In the genomic region with DNA sequence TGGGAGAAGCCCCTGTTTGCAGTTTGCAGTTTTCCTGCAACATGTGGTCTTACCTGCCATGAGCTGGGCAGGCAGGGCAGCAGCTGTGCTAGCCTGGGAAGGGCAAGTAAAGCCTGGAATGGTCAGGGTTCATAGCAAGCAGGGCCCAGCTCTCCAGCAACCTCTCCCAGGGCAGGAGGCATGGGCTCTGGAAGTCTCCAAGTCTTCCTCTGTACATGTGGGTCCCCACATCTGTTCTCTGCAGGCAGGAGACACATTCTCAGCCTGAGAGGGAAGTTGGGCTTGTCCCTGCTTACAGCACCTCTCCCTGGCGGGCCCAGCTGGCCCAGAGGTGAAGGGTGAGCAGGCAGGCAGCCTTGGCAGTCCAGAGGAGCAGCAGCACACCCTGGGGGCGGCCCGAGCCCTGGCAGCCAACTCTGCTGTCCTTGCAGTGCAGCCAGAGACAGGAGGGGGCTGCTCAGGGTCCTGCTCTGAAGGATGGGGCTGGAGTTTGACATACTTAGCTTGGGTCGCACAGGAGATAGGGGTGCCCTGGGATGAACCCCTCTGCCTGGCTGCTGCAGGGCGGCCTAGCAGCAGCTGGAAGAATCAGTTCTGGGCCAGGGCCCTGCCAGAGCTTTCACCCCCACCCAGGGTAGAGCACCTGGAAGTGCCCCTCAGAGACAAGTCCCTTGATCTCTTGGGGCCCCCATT, we compare ENCODE assay signal across 1 cellular context.
TF ChIP-seq lines count a peak whose summit lies in the region.

No MANE protein-coding gene starts in this region.

TF ChIP-seq in HepG2, 621 proteins besides CTCF, POLR2A, EP300 and RAD21 (continued from another document and continues in another):
- TF ChIP-seq ZMYM4 (CRISPR knock-in tag; IDR thresholded peaks at IDR 0.05) (peak; percentile 59), GZF1 (CRISPR knock-in tag; IDR thresholded peaks at IDR 0.05) (peak; percentile 88), EEA1 (CRISPR knock-in tag; IDR thresholded peaks at IDR 0.05; ENCODE audit: borderline replicate concordance) (no peak), IRX3 (CRISPR knock-in tag; IDR thresholded peaks at IDR 0.05; ENCODE audit: borderline replicate concordance, low read depth) (no peak), ZNF367 (CRISPR knock-in tag; IDR thresholded peaks at IDR 0.05; ENCODE audit: borderline replicate concordance) (no peak), ARNTL (CRISPR knock-in tag; IDR thresholded peaks at IDR 0.05) (peak; percentile 72; the same call in 1 of the 2 replicates), SIN3B (IDR thresholded peaks at IDR 0.05; ENCODE audit: low read length) (no peak), ZNF333 (CRISPR knock-in tag; IDR thresholded peaks at IDR 0.05; ENCODE audit: borderline replicate concordance) (no peak), ZNF143 (CRISPR knock-in tag; IDR thresholded peaks at IDR 0.05) (no peak), ZNF235 (CRISPR knock-in tag; IDR thresholded peaks at IDR 0.05; ENCODE audit: borderline replicate concordance) (no peak), AGO2 (optimal IDR thresholded peaks at IDR 0.05; ENCODE audit: low read depth, low read length) (no peak), ZBTB7B (CRISPR knock-in tag; IDR thresholded peaks at IDR 0.05) (peak; percentile 81), GTF2F1 (IDR thresholded peaks at IDR 0.05; ENCODE audit: low read length) (no peak), ZNF879 (CRISPR knock-in tag; IDR thresholded peaks at IDR 0.05) (0 out of 2 replicates have a peak, but pooled peaks have one; percentile 38), ZNF225 (CRISPR knock-in tag; IDR thresholded peaks at IDR 0.05) (peak; percentile 96), SKI (IDR thresholded peaks at IDR 0.05; ENCODE audit: partially characterized antibody) (peak; percentile 47), MIER3 (CRISPR knock-in tag; IDR thresholded peaks at IDR 0.05; ENCODE audit: borderline replicate concordance) (peak; percentile 77), KLF6 (CRISPR knock-in tag; IDR thresholded peaks at IDR 0.05) (peak; percentile 68; the same call in 1 of the 2 replicates), REXO4 (CRISPR knock-in tag; IDR thresholded peaks at IDR 0.05; ENCODE audit: borderline replicate concordance) (no peak), SALL2 (CRISPR knock-in tag; IDR thresholded peaks at IDR 0.05) (no peak), ZNF737 (CRISPR knock-in tag; IDR thresholded peaks at IDR 0.05; ENCODE audit: borderline replicate concordance) (no peak), AGO1 (IDR thresholded peaks at IDR 0.05; ENCODE audit: low read depth, low read length, poor library complexity, severe bottlenecking) (peak; percentile 59), GABPA (IDR thresholded peaks at IDR 0.05; ENCODE audit: low read depth, low read length) (no peak), GABPA (CRISPR knock-in tag; IDR thresholded peaks at IDR 0.05; ENCODE audit: low read depth) (no peak), ZNF234 (CRISPR knock-in tag; conservative IDR thresholded peaks at IDR 0.05) (no peak), SOX5 (CRISPR knock-in tag; IDR thresholded peaks at IDR 0.05; ENCODE audit: borderline replicate concordance) (peak; percentile 78), RFXAP (CRISPR knock-in tag; IDR thresholded peaks at IDR 0.05; ENCODE audit: borderline replicate concordance) (peak; percentile 60; the same call in 1 of the 2 replicates)
- TF ChIP-seq, protein P1, sequence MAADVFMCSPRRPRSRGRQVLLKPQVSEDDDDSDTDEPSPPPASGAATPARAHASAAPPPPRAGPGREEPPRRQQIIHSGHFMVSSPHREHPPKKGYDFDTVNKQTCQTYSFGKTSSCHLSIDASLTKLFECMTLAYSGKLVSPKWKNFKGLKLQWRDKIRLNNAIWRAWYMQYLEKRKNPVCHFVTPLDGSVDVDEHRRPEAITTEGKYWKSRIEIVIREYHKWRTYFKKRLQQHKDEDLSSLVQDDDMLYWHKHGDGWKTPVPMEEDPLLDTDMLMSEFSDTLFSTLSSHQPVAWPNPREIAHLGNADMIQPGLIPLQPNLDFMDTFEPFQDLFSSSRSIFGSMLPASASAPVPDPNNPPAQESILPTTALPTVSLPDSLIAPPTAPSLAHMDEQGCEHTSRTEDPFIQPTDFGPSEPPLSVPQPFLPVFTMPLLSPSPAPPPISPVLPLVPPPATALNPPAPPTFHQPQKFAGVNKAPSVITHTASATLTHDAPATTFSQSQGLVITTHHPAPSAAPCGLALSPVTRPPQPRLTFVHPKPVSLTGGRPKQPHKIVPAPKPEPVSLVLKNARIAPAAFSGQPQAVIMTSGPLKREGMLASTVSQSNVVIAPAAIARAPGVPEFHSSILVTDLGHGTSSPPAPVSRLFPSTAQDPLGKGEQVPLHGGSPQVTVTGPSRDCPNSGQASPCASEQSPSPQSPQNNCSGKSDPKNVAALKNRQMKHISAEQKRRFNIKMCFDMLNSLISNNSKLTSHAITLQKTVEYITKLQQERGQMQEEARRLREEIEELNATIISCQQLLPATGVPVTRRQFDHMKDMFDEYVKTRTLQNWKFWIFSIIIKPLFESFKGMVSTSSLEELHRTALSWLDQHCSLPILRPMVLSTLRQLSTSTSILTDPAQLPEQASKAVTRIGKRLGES (CRISPR knock-in tag; IDR thresholded peaks at IDR 0.05; ENCODE audit: borderline replicate concordance), result no peak
- TF ChIP-seq, protein P2, sequence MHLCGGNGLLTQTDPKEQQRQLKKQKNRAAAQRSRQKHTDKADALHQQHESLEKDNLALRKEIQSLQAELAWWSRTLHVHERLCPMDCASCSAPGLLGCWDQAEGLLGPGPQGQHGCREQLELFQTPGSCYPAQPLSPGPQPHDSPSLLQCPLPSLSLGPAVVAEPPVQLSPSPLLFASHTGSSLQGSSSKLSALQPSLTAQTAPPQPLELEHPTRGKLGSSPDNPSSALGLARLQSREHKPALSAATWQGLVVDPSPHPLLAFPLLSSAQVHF (CRISPR knock-in tag; IDR thresholded peaks at IDR 0.05), result no peak
- TF ChIP-seq, protein P3, sequence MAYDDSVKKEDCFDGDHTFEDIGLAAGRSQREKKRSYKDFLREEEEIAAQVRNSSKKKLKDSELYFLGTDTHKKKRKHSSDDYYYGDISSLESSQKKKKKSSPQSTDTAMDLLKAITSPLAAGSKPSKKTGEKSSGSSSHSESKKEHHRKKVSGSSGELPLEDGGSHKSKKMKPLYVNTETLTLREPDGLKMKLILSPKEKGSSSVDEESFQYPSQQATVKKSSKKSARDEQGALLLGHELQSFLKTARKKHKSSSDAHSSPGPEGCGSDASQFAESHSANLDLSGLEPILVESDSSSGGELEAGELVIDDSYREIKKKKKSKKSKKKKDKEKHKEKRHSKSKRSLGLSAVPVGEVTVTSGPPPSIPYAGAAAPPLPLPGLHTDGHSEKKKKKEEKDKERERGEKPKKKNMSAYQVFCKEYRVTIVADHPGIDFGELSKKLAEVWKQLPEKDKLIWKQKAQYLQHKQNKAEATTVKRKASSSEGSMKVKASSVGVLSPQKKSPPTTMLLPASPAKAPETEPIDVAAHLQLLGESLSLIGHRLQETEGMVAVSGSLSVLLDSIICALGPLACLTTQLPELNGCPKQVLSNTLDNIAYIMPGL (CRISPR knock-in tag; IDR thresholded peaks at IDR 0.05; ENCODE audit: borderline replicate concordance in 1 of 2, low read depth in 1 of 2), result peak; percentile 91 to 95
- TF ChIP-seq, protein P4, sequence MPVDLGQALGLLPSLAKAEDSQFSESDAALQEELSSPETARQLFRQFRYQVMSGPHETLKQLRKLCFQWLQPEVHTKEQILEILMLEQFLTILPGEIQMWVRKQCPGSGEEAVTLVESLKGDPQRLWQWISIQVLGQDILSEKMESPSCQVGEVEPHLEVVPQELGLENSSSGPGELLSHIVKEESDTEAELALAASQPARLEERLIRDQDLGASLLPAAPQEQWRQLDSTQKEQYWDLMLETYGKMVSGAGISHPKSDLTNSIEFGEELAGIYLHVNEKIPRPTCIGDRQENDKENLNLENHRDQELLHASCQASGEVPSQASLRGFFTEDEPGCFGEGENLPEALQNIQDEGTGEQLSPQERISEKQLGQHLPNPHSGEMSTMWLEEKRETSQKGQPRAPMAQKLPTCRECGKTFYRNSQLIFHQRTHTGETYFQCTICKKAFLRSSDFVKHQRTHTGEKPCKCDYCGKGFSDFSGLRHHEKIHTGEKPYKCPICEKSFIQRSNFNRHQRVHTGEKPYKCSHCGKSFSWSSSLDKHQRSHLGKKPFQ (CRISPR knock-in tag; IDR thresholded peaks at IDR 0.05; ENCODE audit: insufficient replicate concordance), result no peak
- TF ChIP-seq, protein P5, sequence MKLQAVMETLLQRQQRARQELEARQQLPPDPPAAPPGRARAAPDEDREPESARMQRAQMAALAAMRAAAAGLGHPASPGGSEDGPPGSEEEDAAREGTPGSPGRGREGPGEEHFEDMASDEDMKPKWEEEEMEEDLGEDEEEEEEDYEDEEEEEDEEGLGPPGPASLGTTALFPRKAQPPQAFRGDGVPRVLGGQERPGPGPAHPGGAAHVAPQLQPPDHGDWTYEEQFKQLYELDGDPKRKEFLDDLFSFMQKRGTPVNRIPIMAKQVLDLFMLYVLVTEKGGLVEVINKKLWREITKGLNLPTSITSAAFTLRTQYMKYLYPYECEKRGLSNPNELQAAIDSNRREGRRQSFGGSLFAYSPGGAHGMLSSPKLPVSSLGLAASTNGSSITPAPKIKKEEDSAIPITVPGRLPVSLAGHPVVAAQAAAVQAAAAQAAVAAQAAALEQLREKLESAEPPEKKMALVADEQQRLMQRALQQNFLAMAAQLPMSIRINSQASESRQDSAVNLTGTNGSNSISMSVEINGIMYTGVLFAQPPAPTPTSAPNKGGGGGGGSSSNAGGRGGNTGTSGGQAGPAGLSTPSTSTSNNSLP (IDR thresholded peaks at IDR 0.05; ENCODE audit: low read depth, low read length), result no peak
- TF ChIP-seq, protein P6, sequence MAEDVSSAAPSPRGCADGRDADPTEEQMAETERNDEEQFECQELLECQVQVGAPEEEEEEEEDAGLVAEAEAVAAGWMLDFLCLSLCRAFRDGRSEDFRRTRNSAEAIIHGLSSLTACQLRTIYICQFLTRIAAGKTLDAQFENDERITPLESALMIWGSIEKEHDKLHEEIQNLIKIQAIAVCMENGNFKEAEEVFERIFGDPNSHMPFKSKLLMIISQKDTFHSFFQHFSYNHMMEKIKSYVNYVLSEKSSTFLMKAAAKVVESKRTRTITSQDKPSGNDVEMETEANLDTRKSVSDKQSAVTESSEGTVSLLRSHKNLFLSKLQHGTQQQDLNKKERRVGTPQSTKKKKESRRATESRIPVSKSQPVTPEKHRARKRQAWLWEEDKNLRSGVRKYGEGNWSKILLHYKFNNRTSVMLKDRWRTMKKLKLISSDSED (CRISPR knock-in tag; IDR thresholded peaks at IDR 0.05), result no peak
- TF ChIP-seq, protein P7, sequence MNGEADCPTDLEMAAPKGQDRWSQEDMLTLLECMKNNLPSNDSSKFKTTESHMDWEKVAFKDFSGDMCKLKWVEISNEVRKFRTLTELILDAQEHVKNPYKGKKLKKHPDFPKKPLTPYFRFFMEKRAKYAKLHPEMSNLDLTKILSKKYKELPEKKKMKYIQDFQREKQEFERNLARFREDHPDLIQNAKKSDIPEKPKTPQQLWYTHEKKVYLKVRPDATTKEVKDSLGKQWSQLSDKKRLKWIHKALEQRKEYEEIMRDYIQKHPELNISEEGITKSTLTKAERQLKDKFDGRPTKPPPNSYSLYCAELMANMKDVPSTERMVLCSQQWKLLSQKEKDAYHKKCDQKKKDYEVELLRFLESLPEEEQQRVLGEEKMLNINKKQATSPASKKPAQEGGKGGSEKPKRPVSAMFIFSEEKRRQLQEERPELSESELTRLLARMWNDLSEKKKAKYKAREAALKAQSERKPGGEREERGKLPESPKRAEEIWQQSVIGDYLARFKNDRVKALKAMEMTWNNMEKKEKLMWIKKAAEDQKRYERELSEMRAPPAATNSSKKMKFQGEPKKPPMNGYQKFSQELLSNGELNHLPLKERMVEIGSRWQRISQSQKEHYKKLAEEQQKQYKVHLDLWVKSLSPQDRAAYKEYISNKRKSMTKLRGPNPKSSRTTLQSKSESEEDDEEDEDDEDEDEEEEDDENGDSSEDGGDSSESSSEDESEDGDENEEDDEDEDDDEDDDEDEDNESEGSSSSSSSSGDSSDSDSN (CRISPR knock-in tag; IDR thresholded peaks at IDR 0.05), result peak; percentile 78
- TF ChIP-seq, protein P8, sequence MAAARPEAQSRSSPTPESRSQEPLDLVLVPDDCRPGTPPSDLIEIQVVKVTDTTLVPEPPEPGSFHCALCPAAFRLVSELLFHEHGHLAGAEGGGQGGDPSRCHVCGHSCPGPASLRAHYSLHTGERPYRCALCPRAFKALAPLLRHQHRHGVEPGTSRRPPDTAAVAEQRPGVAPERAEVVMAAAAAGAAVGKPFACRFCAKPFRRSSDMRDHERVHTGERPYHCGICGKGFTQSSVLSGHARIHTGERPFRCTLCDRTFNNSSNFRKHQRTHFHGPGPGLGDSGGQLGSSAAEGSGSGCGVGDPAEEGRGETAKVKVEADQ (CRISPR knock-in tag; IDR thresholded peaks at IDR 0.05; ENCODE audit: borderline replicate concordance), result no peak
- TF ChIP-seq, protein P9, sequence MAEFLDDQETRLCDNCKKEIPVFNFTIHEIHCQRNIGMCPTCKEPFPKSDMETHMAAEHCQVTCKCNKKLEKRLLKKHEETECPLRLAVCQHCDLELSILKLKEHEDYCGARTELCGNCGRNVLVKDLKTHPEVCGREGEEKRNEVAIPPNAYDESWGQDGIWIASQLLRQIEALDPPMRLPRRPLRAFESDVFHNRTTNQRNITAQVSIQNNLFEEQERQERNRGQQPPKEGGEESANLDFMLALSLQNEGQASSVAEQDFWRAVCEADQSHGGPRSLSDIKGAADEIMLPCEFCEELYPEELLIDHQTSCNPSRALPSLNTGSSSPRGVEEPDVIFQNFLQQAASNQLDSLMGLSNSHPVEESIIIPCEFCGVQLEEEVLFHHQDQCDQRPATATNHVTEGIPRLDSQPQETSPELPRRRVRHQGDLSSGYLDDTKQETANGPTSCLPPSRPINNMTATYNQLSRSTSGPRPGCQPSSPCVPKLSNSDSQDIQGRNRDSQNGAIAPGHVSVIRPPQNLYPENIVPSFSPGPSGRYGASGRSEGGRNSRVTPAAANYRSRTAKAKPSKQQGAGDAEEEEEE (CRISPR knock-in tag; IDR thresholded peaks at IDR 0.05; ENCODE audit: borderline replicate concordance), result no peak
- TF ChIP-seq, protein P10, sequence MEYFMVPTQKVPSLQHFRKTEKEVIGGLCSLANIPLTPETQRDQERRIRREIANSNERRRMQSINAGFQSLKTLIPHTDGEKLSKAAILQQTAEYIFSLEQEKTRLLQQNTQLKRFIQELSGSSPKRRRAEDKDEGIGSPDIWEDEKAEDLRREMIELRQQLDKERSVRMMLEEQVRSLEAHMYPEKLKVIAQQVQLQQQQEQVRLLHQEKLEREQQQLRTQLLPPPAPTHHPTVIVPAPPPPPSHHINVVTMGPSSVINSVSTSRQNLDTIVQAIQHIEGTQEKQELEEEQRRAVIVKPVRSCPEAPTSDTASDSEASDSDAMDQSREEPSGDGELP (IDR thresholded peaks at IDR 0.05; ENCODE audit: borderline replicate concordance, low read depth), result peak; percentile 97
- TF ChIP-seq, protein P11, sequence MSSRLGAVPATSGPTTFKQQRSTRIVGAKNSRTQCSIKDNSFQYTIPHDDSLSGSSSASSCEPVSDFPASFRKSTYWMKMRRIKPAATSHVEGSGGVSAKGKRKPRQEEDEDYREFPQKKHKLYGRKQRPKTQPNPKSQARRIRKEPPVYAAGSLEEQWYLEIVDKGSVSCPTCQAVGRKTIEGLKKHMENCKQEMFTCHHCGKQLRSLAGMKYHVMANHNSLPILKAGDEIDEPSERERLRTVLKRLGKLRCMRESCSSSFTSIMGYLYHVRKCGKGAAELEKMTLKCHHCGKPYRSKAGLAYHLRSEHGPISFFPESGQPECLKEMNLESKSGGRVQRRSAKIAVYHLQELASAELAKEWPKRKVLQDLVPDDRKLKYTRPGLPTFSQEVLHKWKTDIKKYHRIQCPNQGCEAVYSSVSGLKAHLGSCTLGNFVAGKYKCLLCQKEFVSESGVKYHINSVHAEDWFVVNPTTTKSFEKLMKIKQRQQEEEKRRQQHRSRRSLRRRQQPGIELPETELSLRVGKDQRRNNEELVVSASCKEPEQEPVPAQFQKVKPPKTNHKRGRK (CRISPR knock-in tag; IDR thresholded peaks at IDR 0.05), result no peak
